8 cellular contexts compared by ENCODE assay signal in the genomic region with DNA sequence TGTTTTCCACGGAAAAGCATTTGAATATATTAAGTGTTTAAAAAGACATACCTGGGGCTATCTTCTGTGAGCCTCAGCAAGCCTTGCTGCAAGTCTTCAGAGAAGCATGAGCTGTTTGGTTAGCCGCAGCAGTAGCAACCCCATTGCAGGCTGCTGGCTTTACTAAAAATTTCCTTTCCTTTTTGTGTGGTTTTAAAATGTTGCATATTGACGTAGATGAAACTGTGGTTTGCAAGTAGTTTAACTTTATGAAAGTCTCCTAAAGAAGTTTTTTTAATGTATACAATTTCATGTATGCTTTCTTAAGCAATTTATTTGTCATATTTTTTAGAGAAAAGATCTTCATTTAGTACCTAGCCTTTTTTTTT. TPM values are rescaled to one million over a fixed set of nuclear protein-coding genes. Genes with fewer than 3 reads are reported as not detected.
DNase-seq lines count a peak whose midpoint lies in the region; ATAC-seq and TF ChIP-seq lines count a peak whose summit lies in the region.

A gene with protein sequence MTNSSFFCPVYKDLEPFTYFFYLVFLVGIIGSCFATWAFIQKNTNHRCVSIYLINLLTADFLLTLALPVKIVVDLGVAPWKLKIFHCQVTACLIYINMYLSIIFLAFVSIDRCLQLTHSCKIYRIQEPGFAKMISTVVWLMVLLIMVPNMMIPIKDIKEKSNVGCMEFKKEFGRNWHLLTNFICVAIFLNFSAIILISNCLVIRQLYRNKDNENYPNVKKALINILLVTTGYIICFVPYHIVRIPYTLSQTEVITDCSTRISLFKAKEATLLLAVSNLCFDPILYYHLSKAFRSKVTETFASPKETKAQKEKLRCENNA (minus strand): TSS at position 164 of the 368 bp plus-strand sequence. CDS start 3,830 bp downstream, outside the sequence.

- BruUV-seq in mammary epithelial cell (replicated peaks; lab: Mats Ljungman, UMichigan), result no TSS peak

- peak within 1 kb of the TSS; percentile 41 for H3K27ac ChIP-seq in KMS-11
- no peak within 1 kb of the TSS for H3K27ac ChIP-seq in endodermal cell (ENCODE audit: low read depth, low read length)
- no peak within 1 kb of the TSS for H3K27ac ChIP-seq in mammary epithelial cell (ENCODE audit: insufficient read depth, low read depth, low read length)

- H3K9ac ChIP-seq in KMS-11 (no peak within 1 kb of the TSS), endodermal cell (ENCODE audit: extremely low read depth, low read length, poor library complexity, severe bottlenecking) (no peak within 1 kb of the TSS), mammary epithelial cell (ENCODE audit: insufficient read depth, low read length) (no peak within 1 kb of the TSS)

- peak; percentile 36 to 84 (median 70) for DNase-seq in stimulated activated naive CD4-positive, alpha-beta T cell (lab: John Stamatoyannopoulos, UW)
- DNase-seq in NCI-H2171 (lab: John Stamatoyannopoulos, UW) (no peak), epidermal melanocyte (ENCODE audit: insufficient read length, low spot score) (no peak), endodermal cell (no peak), mammary epithelial cell (no peak)

- ATAC-seq in GM21423 (IDR thresholded peaks at IDR 0.05; ENCODE audit: unreplicated experiment), result peak; percentile 88

- H3K27ac Mint-ChIP-seq in activated naive CD4-positive, alpha-beta T cell treated with anti-CD3 and anti-CD28 coated beads, Interleukin-2, amount 50 U/mL, for 24 hours, result peak within 1 kb of the TSS; percentile 96
- no peak within 1 kb of the TSS for H3K27ac Mint-ChIP-seq in endodermal cell

- H3K9me3 ChIP-seq in endodermal cell (ENCODE audit: control insufficient read depth, low read length), result no peaks in the 10 kb centered on the region
- no peaks in the 10 kb centered on the region for H3K9me3 ChIP-seq in mammary epithelial cell (replicated peaks; ENCODE audit: insufficient read depth, low read length)

- in situ Hi-C loops in mammary epithelial cell (cut with MboI; ENCODE audit: low sequenced_read_pairs in 2 of 2), result no loop called here

- no peak within 1 kb of the TSS for H2AFZ ChIP-seq in KMS-11 (ENCODE audit: low read depth)
- H2AFZ ChIP-seq in mammary epithelial cell (ENCODE audit: low read depth, low read length), result no peak within 1 kb of the TSS

- H3K9me3 Mint-ChIP-seq in activated naive CD4-positive, alpha-beta T cell treated with anti-CD3 and anti-CD28 coated beads, Interleukin-2, amount 50 U/mL, for 24 hours, result no peaks in the 10 kb centered on the region
- H3K9me3 Mint-ChIP-seq in endodermal cell, result no peaks in the 10 kb centered on the region

- no peaks in the 10 kb centered on the region for H3K27me3 Mint-ChIP-seq in activated naive CD4-positive, alpha-beta T cell treated with anti-CD3 and anti-CD28 coated beads, Interleukin-2, amount 50 U/mL, for 24 hours
- no peaks in the 10 kb centered on the region for H3K27me3 Mint-ChIP-seq in endodermal cell (ENCODE audit: insufficient read depth)

- H3K4me1 ChIP-seq in KMS-11 (ENCODE audit: low read depth, poor library complexity, severe bottlenecking) (peaks cover 60% of the 10 kb centered on the region), endodermal cell (ENCODE audit: control insufficient read depth, insufficient read depth, low read length) (no peaks in the 10 kb centered on the region), mammary epithelial cell (ENCODE audit: insufficient read depth, low read length) (no peaks in the 10 kb centered on the region)

- H3K27me3 ChIP-seq in KMS-11 (ENCODE audit: insufficient read depth, low read depth) (no peaks in the 10 kb centered on the region), endodermal cell (ENCODE audit: control insufficient read depth, insufficient read depth, low read length, poor library complexity, severe bottlenecking) (no peaks in the 10 kb centered on the region), mammary epithelial cell (ENCODE audit: insufficient read depth, low read length) (no peaks in the 10 kb centered on the region)

- no peaks in the 10 kb centered on the region for H3K36me3 ChIP-seq in KMS-11 (ENCODE audit: insufficient read depth)
- H3K36me3 ChIP-seq in endodermal cell (ENCODE audit: control insufficient read depth, insufficient read depth, low read length), result no peaks in the 10 kb centered on the region
- H3K36me3 ChIP-seq in mammary epithelial cell (ENCODE audit: insufficient read depth, low read length), result no peaks in the 10 kb centered on the region

- dilution Hi-C loops in mammary epithelial cell (cut with HindIII; ENCODE audit: low sequenced_read_pairs), result no loop called here

- H3K79me2 ChIP-seq in KMS-11 (ENCODE audit: insufficient read depth, low read depth) (no peaks in the 10 kb centered on the region), mammary epithelial cell (ENCODE audit: insufficient read depth, low read length) (no peaks in the 10 kb centered on the region)

- peaks cover 28% of the 10 kb centered on the region for H3K36me3 Mint-ChIP-seq in activated naive CD4-positive, alpha-beta T cell treated with anti-CD3 and anti-CD28 coated beads, Interleukin-2, amount 50 U/mL, for 24 hours
- H3K36me3 Mint-ChIP-seq in endodermal cell (ENCODE audit: low read depth), result no peaks in the 10 kb centered on the region

- H4K20me1 ChIP-seq in KMS-11 (ENCODE audit: insufficient read depth) (no peaks in the 10 kb centered on the region), mammary epithelial cell (ENCODE audit: insufficient read depth, low read length) (no peaks in the 10 kb centered on the region)

- H3K4me1 Mint-ChIP-seq in activated naive CD4-positive, alpha-beta T cell treated with anti-CD3 and anti-CD28 coated beads, Interleukin-2, amount 50 U/mL, for 24 hours, result peaks cover 71% of the 10 kb centered on the region
- H3K4me1 Mint-ChIP-seq in endodermal cell, result no peaks in the 10 kb centered on the region

- TF ChIP-seq CTCF in KMS-11 (conservative IDR thresholded peaks at IDR 0.05; ENCODE audit: low read depth, low read length) (no peak), endodermal cell (conservative IDR thresholded peaks at IDR 0.05) (no peak), mammary epithelial cell (conservative IDR thresholded peaks at IDR 0.05 in 1 of 2, IDR thresholded peaks at IDR 0.05 in 1 of 2; ENCODE audit: extremely low read depth in 1 of 2, insufficient read depth in 1 of 2, low read depth in 1 of 2, low read length in 2 of 2) (no peak)

- intact Hi-C loops in mammary epithelial cell (cut with micrococcal nuclease), result no loop called here

- peak within 1 kb of the TSS; percentile 89 for H3K4me3 Mint-ChIP-seq in activated naive CD4-positive, alpha-beta T cell treated with anti-CD3 and anti-CD28 coated beads, Interleukin-2, amount 50 U/mL, for 24 hours
- H3K4me3 Mint-ChIP-seq in endodermal cell, result no peak within 1 kb of the TSS

- H3K4me3 ChIP-seq in KMS-11 (IDR thresholded peaks at IDR 0.05; ENCODE audit: insufficient read depth, low read depth, low read length), result peak within 1 kb of the TSS; percentile 44
- no peak within 1 kb of the TSS for H3K4me3 ChIP-seq in endodermal cell (ENCODE audit: low read length)
- no peak within 1 kb of the TSS for H3K4me3 ChIP-seq in mammary epithelial cell (replicated peaks in 1 of 3; ENCODE audit: insufficient read depth in 1 of 3, low read depth in 2 of 3, low read length in 3 of 3)

- CTCF ChIA-PET in mammary epithelial cell (lab: Charles Lee; ENCODE audit: low non-redundant PET), result no interaction called here

- 97% methylated on average over 3 of the region's 3 CpGs; no CpG with 5 or more reads in 1 of the 2 experiments for WGBS in endodermal cell (ENCODE audit: insufficient coverage in 1 of 2, insufficient read length in 1 of 2), 2 experiments
- WGBS in mammary epithelial cell (ENCODE audit: low coverage, missing lambda C conversion rate), result 89% methylated on average over 3 of the region's 3 CpGs

- H3K4me2 ChIP-seq in KMS-11 (peak within 1 kb of the TSS; percentile 70), mammary epithelial cell (ENCODE audit: insufficient read depth, low read depth, low read length) (no peak within 1 kb of the TSS)

RNA-seq across cellular contexts. Expression of the gene that starts here (rescaled TPM):
- not detected for total RNA-seq in endodermal cell
- not detected for polyA plus RNA-seq in endodermal cell (2013, experiment 1 of 2)
- not detected for polyA plus RNA-seq in endodermal cell (2013, experiment 2 of 2)
- not detected for total RNA-seq in mammary epithelial cell
- polyA plus RNA-seq in mammary epithelial cell, result not detected
- not detected for polyA minus RNA-seq in mammary epithelial cell

Comparison
In these comparisons a context has a peak if more than half of its experiments do, and no peak if none do; other contexts are left out.
1. DNase-seq: peak in stimulated activated naive CD4-positive, alpha-beta T cell (6 of 6); none in NCI-H2171 (single experiment), epidermal melanocyte (single experiment), endodermal cell (single experiment) and mammary epithelial cell (single experiment).